24 cellular contexts compared by ENCODE assay signal in the genomic region with DNA sequence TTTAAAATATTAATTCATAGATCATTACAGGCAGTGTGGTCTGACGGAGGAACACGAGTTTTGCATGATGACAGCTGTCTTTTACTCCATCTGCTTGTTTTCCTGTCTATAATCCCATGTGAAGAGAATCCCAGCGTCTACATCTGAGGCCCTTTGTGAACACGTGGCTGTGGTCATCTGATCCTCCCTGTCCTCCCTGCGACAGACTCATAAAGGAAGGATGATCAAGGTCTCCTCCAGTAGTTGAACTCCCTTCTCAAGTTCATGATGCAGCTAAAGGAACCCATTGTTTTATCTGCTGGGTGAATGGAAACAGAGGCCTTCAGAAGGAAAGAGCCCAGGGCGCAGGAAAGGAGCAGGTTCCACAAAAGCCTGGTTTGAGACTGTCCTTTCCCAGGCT.
"Had no signal": no experiment of that assay in that cellular context is flagged by ENCODE, and none has a peak within 500 bp of the region (broad histone marks: within the 10 kb centered on the region; RNA-seq: fewer than 3 reads in every experiment).

No MANE protein-coding gene starts in this region.

- H3K4me3 ChIP-seq: gastrocnemius medialis, ovary, right lobe of liver, testis, transverse colon, uterus had no signal

- H3K4me1 ChIP-seq: uterus had no signal

- H3K4me1 Mint-ChIP-seq: central memory CD8-positive, alpha-beta T cell had no signal

- H3K9me3 ChIP-seq: gastrocnemius medialis, ovary, right lobe of liver, testis, transverse colon, uterus had no signal

- DNase-seq: activated CD4-positive, alpha-beta T cell treated with anti-CD3 and anti-CD28 coated beads for 4 hours; activated CD4-positive, alpha-beta T cell treated with anti-CD3 and anti-CD28 coated beads, Interleukin-2, amount 50 U/mL, for 4 hours; activated CD4-positive, CD25-positive, alpha-beta regulatory T cell; activated effector memory CD4-positive, alpha-beta T cell treated with Interleukin-2 at 50 U/mL for 16 hours; activated naive CD4-positive, alpha-beta T cell treated with Interleukin-2 at 50 U/mL for 16 hours; anterior cingulate cortex; dermis blood vessel endothelial cell; effector CD4-positive, alpha-beta T cell; gastrocnemius medialis; head of caudate nucleus; hippocampal formation; left cardiac atrium; mammary epithelial cell; ovary; right lobe of liver; stimulated activated CD4-positive, alpha-beta T cell treated with anti-CD3 and anti-CD28 coated beads, Interleukin-2, amount 100 ng/mL, for 48 hours; stimulated activated naive CD8-positive, alpha-beta T cell treated with anti-CD3 and anti-CD28 coated beads, Interleukin-15, Interleukin-2, amounts not matched to agents 100 U/mL and 50 U/mL, for 24 hours; testis; transverse colon; uterus had no signal

- ATAC-seq: gastrocnemius medialis; left cardiac atrium; right lobe of liver; stimulated activated naive CD8-positive, alpha-beta T cell treated with anti-CD3 and anti-CD28 coated beads, Interleukin-15, Interleukin-2, amounts not matched to agents 100 U/mL and 50 U/mL, for 24 hours had no signal

- H3K27ac ChIP-seq: gastrocnemius medialis, ovary, right lobe of liver, testis, transverse colon, uterus had no signal

- H3K27ac Mint-ChIP-seq: activated naive CD8-positive, alpha-beta T cell; progenitor cell of endocrine pancreas had no signal

- H3K36me3 ChIP-seq: gastrocnemius medialis, ovary, right lobe of liver, transverse colon, uterus had no signal

- H3K9me3 Mint-ChIP-seq: central memory CD8-positive, alpha-beta T cell had no signal

- H3K36me3 Mint-ChIP-seq: activated naive CD8-positive, alpha-beta T cell had no signal

- H3K4me3 Mint-ChIP-seq: activated naive CD8-positive, alpha-beta T cell; central memory CD8-positive, alpha-beta T cell; nephron had no signal

- H3K27me3 ChIP-seq: gastrocnemius medialis, ovary, right lobe of liver, testis, transverse colon, uterus had no signal

- H3K27me3 Mint-ChIP-seq: activated naive CD8-positive, alpha-beta T cell; central memory CD8-positive, alpha-beta T cell had no signal
